Comparison of ENCODE assay signal across 8 cellular contexts in the genomic region with DNA sequence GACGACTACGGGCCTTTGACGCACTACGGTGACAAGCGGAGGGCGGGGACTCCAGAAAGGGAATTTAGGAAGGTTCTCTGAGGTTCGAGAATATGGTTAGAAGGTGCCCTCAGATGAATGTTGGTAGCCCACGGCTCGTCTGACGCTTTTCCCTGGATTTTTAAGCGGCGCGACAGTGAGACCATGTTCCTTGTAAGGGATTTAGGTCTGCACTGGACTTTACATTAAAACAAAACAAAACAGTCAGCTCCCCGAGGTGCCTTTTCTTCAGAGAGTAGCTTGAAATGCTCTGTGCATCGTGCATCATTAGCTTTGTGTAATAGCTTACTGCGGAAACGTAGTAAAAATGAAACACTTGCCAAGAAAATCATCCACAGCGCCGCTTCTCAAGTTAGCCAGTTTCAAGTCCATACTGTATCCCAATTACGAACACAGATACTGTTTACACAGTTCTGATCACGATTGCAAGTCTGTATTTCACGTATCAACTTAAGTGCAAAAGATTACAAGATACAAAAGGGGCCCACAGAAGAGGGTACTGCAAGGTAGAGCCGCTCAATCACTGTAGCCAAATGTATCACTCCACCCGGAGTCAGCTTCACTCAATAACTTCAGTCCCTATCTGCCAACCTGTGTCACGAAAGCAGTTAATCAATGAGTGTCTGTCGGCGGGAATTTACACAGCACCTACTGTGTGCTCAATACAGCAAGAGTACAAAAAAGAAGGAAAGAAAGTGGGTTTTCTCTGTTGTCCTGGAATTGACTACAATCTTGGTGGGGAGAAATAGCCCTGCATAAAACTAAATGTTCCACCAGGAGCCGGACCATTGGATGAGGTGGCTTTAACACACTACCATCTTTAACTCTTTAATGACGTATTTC. TPM values are rescaled to one million over a fixed set of nuclear protein-coding genes. Genes with fewer than 3 reads are reported as not detected.
DNase-seq lines count a peak whose midpoint lies in the region; ATAC-seq, FAIRE-seq and TF ChIP-seq lines count a peak whose summit lies in the region.

No MANE protein-coding gene starts in this region.

- peaks cover 14% of the 10 kb centered on the region for H3F3A ChIP-seq in MM.1S (ENCODE audit: insufficient read depth, low read length)

- peak; percentile 97 for FAIRE-seq in G401.6 (lab: Jason Lieb, UNC)

- H3K9me2 ChIP-seq in MM.1S (replicated peaks; ENCODE audit: insufficient read depth, low read length) = no peaks in the 10 kb centered on the region

- no peaks in the 10 kb centered on the region; the same call in 1 of the 2 replicates for H4K20me1 ChIP-seq in MM.1S (ENCODE audit: insufficient read depth, low read length)

- H3K9me3 ChIP-seq in MM.1S (replicated peaks; ENCODE audit: insufficient read depth, low read length) (no peaks in the 10 kb centered on the region), mesodermal cell (ENCODE audit: control insufficient read depth, low read length) (no peaks in the 10 kb centered on the region)

- peak overlapping the region; percentile 93 for H3K4me3 Mint-ChIP-seq in central memory CD8-positive, alpha-beta T cell

- H3K27me3 Mint-ChIP-seq in central memory CD8-positive, alpha-beta T cell = no peaks in the 10 kb centered on the region

- WGBS in mesodermal cell (ENCODE audit: insufficient coverage in 2 of 2), 2 experiments = 66 to 82% methylated on average over 6 to 9 of the region's 29 CpGs

- TF ChIP-seq CTCF in MM.1S (IDR thresholded peaks at IDR 0.05; ENCODE audit: low read length) = no peak
- TF ChIP-seq CTCF in GM13976 (IDR thresholded peaks at IDR 0.05; ENCODE audit: borderline replicate concordance, control extremely low read depth, extremely low read depth, insufficient read depth, missing control alignments) = no peak

- peak overlapping the region; percentile 95 for H3K27ac Mint-ChIP-seq in central memory CD8-positive, alpha-beta T cell (ENCODE audit: low read depth)

- H3K4me2 ChIP-seq in MM.1S (ENCODE audit: low read depth, low read length) = peak overlapping the region; percentile 70

- DNase-seq in MM.1S (no peak), kidney tubule cell (ENCODE audit: low spot score) (no peak), GM13976 (ENCODE audit: low spot score) (no peak), cerebellar cortex (ENCODE audit: low spot score) (no peak)
- DNase-seq in central memory CD8-positive, alpha-beta T cell (ENCODE audit: low spot score in 2 of 2) = no peak

- peaks cover 14% of the 10 kb centered on the region for H3K36me3 Mint-ChIP-seq in central memory CD8-positive, alpha-beta T cell (ENCODE audit: insufficient read depth)

- no peaks in the 10 kb centered on the region for H3K36me3 ChIP-seq in MM.1S (replicated peaks; ENCODE audit: insufficient read depth, low read length)
- H3K36me3 ChIP-seq in mesodermal cell (ENCODE audit: control insufficient read depth, insufficient read depth, low read length) = peaks cover 4% of the 10 kb centered on the region

- peak overlapping the region; percentile 52 for H2AFZ ChIP-seq in MM.1S (ENCODE audit: low read length)

- peak; percentile 75 for ATAC-seq in GM21529 (IDR thresholded peaks at IDR 0.05; ENCODE audit: unreplicated experiment)
- ATAC-seq in central memory CD8-positive, alpha-beta T cell (replicated peaks; ENCODE audit: extremely low read depth, poor library complexity, severe bottlenecking) = peak; percentile 20

- H3K4me1 Mint-ChIP-seq in central memory CD8-positive, alpha-beta T cell = peaks cover 24% of the 10 kb centered on the region

- H3K27ac ChIP-seq in MM.1S (ENCODE audit: low read length) (peak overlapping the region; percentile 78), mesodermal cell (ENCODE audit: low read depth, low read length, severe bottlenecking) (peak overlapping the region; percentile 66)

- H3K27me3 ChIP-seq in MM.1S (replicated peaks; ENCODE audit: insufficient read depth, low read length) = no peaks in the 10 kb centered on the region

- H3K79me2 ChIP-seq in MM.1S (ENCODE audit: low read length) = peaks cover 44% of the 10 kb centered on the region

- H3K9ac ChIP-seq in MM.1S (ENCODE audit: low read length) = peak overlapping the region; percentile 96

- H3K4me1 ChIP-seq in MM.1S (ENCODE audit: low read length) (0 out of 2 replicates have a peak, but pooled peaks cover 4% of the 10 kb centered on the region), mesodermal cell (ENCODE audit: control insufficient read depth, insufficient read depth, low read length, poor library complexity, severe bottlenecking) (no peaks in the 10 kb centered on the region)

- in situ Hi-C loops in GM13976 (cut with MboI; ENCODE audit: low sequenced_read_pairs, unreplicated experiment) = no loop called here

- H3K9me3 Mint-ChIP-seq in central memory CD8-positive, alpha-beta T cell = no peaks in the 10 kb centered on the region

- H3K4me3 ChIP-seq in MM.1S (ENCODE audit: low read length) (peak overlapping the region; percentile 91), mesodermal cell (ENCODE audit: extremely low read depth, insufficient read depth, low read length, poor library complexity, severe bottlenecking) (peak overlapping the region; percentile 63)

RNA-seq across cellular contexts. Expression of gene NKRF, which starts 0.5 kb away (rescaled TPM):
- 11.2 TPM for polyA plus RNA-seq in mesodermal cell (2013, experiment 1 of 2)
- polyA plus RNA-seq in mesodermal cell (2013, experiment 2 of 2) = 12.0 TPM

RNA-seq across cellular contexts. Expression of gene UBE2A, which starts 32.4 kb away (rescaled TPM):
- 62.9 TPM for polyA plus RNA-seq in mesodermal cell (2013, experiment 1 of 2)
- 66.2 TPM for polyA plus RNA-seq in mesodermal cell (2013, experiment 2 of 2)

RNA-seq across cellular contexts. Expression of gene STEEP1, which starts 41.5 kb away (rescaled TPM):
- 15.2 TPM for polyA plus RNA-seq in mesodermal cell (2013, experiment 1 of 2)
- polyA plus RNA-seq in mesodermal cell (2013, experiment 2 of 2) = 15.0 TPM
